ENCODE assay signal across 8 cellular contexts in genomic region chr3:25664810-25665645, GRCh38. TPM values are rescaled to one million over a fixed set of nuclear protein-coding genes. Genes with fewer than 3 reads are reported as not detected.
A peak's percentile ranks its signal among the peaks of the same experiment; 100 is the strongest.
DNase-seq lines count a peak whose midpoint lies in the region; ATAC-seq and TF ChIP-seq lines count a peak whose summit lies in the region.

Gene TOP2B (minus strand): TSS chr3:25664907. CDS start chr3:25664297, 610 bp downstream.

- peaks cover 14% of the 10 kb centered on the region for H3K4me1 ChIP-seq in thymus (ENCODE audit: control insufficient read depth, insufficient read depth, low read length)

- peak; percentile 78 for DNase-seq in NCI-H128 (lab: John Stamatoyannopoulos, UW; ENCODE audit: unreplicated experiment)
- peak; percentile 90 to 96 for DNase-seq in SW 1271 (lab: John Stamatoyannopoulos, UW)
- peak; percentile 91 for DNase-seq in activated naive CD8-positive, alpha-beta T cell treated with anti-CD3 and anti-CD28 coated beads, Interleukin-2, amount 50 U/mL, for 16 hours (ENCODE audit: low read depth, low spot score)
- DNase-seq in head of caudate nucleus = peak; percentile 94 to 99 (median 97)
- peak; percentile 98 for DNase-seq in osteocyte (ENCODE audit: extremely low spot score, unreplicated experiment)

- H3K36me3 Mint-ChIP-seq in osteocyte (ENCODE audit: unreplicated experiment) = peaks cover 2% of the 10 kb centered on the region

- H3K4me1 Mint-ChIP-seq in osteocyte (ENCODE audit: unreplicated experiment) = peaks cover 45% of the 10 kb centered on the region

- 1% methylated on average over 43 of the region's 43 CpGs for WGBS in thymus

- H3K4me3 ChIP-seq in thymus (ENCODE audit: low read length) = peak within 1 kb of the TSS; percentile 97

- peak within 1 kb of the TSS; percentile 99 for H3K27ac ChIP-seq in thymus (ENCODE audit: low read depth)

- H3K4me3 Mint-ChIP-seq in osteocyte (ENCODE audit: unreplicated experiment) = peak within 1 kb of the TSS; percentile 97

- no peaks in the 10 kb centered on the region for H3K9me3 Mint-ChIP-seq in osteocyte (ENCODE audit: unreplicated experiment)

- H3K27me3 Mint-ChIP-seq in osteocyte (ENCODE audit: unreplicated experiment) = no peaks in the 10 kb centered on the region

- H3K36me3 ChIP-seq in thymus (ENCODE audit: control insufficient read depth, insufficient read depth) = no peaks in the 10 kb centered on the region

- H3K9me3 ChIP-seq in thymus (ENCODE audit: control insufficient read depth) = no peaks in the 10 kb centered on the region

- TF ChIP-seq POLR2A in GM10847 (IDR thresholded peaks at IDR 0.05; ENCODE audit: extremely low read depth, insufficient read length) = peak; percentile 64

- intact Hi-C loops in head of caudate nucleus (cut with DNase I) = loop anchor here (2.0 kb wide), 1 partner anchor 118 kb away; the partner anchor contains the start of gene NGLY1

- H3K27me3 ChIP-seq in thymus (ENCODE audit: control insufficient read depth, insufficient read depth) = no peaks in the 10 kb centered on the region

- peak within 1 kb of the TSS; percentile 100 for H3K27ac Mint-ChIP-seq in osteocyte (ENCODE audit: unreplicated experiment)

- TF ChIP-seq CTCF in osteocyte (IDR thresholded peaks at IDR 0.05) = no peak

- peak; percentile 88 for ATAC-seq in HG02678 (IDR thresholded peaks at IDR 0.05; ENCODE audit: unreplicated experiment)

RNA-seq across cellular contexts. Expression of gene TOP2B, which starts in this region (rescaled TPM):
- total RNA-seq in osteocyte = 90.1 and 99.5 TPM in 2 replicates
- 122 TPM for polyA plus RNA-seq in thymus

Comparison
In these comparisons a context has a peak if more than half of its experiments do, and no peak if none do; other contexts are left out.
1. Peak in every context shown above with its lines: DNase-seq, ATAC-seq, H3K4me3 ChIP-seq and H3K27ac ChIP-seq.